In the genomic region with DNA sequence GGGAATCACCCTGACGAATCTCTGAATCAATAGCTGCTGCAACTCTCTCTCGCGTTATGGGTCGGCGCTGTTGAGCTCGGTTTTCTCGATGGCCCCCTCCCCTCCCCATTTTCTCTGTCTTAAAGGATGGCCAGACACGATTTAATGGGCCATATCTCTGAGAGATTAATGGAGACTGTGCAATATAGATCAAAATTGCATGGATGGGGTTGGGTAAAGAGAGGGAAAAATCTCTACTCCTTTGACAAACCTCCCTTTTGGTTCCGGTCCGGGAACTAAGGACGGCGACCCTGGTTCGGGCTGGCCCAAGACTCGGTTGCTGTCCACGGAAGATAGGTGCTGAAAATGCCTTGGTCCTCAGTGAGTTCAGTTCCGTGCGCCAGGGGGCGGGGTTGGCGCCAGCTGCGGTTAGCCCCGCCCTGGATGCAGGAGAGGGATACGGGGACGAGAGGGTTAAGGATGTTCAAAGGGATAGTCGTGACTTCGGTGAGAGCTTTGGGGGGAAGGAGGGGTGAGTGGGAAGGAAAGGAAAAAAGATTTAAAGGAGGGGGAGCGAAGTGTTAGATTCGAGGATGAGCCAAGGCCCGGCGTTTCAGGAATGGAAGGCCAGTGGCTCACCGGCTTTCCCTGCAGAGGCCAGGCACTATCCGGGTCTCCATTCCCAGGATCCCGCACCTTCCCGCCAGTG, we compare ENCODE assay signal across 8 cellular contexts.
DNase-seq lines count a peak whose midpoint lies in the region; ATAC-seq, FAIRE-seq and TF ChIP-seq lines count a peak whose summit lies in the region.

No MANE protein-coding gene starts in this region.

- peak overlapping the region; percentile 98 for H3K4me2 ChIP-seq in hepatocyte

- H3K36me3 ChIP-seq in WERI-Rb-1: no peaks in the 10 kb centered on the region
- H3K36me3 ChIP-seq in hepatocyte (replicated peaks; ENCODE audit: insufficient read depth, low read depth): no peaks in the 10 kb centered on the region
- no peaks in the 10 kb centered on the region for H3K36me3 ChIP-seq in suprapubic skin

- WGBS in hepatocyte (ENCODE audit: low lambda C conversion rate, missing lambda C conversion rate): 6% methylated on average over 32 of the region's 33 CpGs
- 3% methylated on average over 33 of the region's 33 CpGs for WGBS in suprapubic skin

- no peak for TF ChIP-seq EP300 in suprapubic skin (IDR thresholded peaks at IDR 0.05)

- H3K4me1 ChIP-seq in hepatocyte (ENCODE audit: insufficient read depth): peaks cover 16% of the 10 kb centered on the region
- H3K4me1 ChIP-seq in suprapubic skin: peaks cover 59% of the 10 kb centered on the region

- H3K27ac ChIP-seq in WERI-Rb-1 (no peak overlapping the region), hepatocyte (no peak overlapping the region), suprapubic skin (no peak overlapping the region)

- peaks cover 82% of the 10 kb centered on the region for H3K27me3 ChIP-seq in WERI-Rb-1 (ENCODE audit: insufficient read depth, low read depth, severe bottlenecking)
- H3K27me3 ChIP-seq in hepatocyte: peaks cover 95% of the 10 kb centered on the region
- H3K27me3 ChIP-seq in suprapubic skin: peaks cover 100% of the 10 kb centered on the region

- no peak for ATAC-seq in GM21528 (IDR thresholded peaks at IDR 0.05; ENCODE audit: low FRiP score, unreplicated experiment)

- H3K9me3 ChIP-seq in WERI-Rb-1 (ENCODE audit: severe bottlenecking) (no peaks in the 10 kb centered on the region), hepatocyte (ENCODE audit: low read depth) (no peaks in the 10 kb centered on the region), suprapubic skin (no peaks in the 10 kb centered on the region)

- TF ChIP-seq CTCF in WERI-Rb-1 (IDR thresholded peaks at IDR 0.05; ENCODE audit: low read depth, low read length) (peak; percentile 57), hepatocyte (IDR thresholded peaks at IDR 0.05; ENCODE audit: poor library complexity) (peak; percentile 24), suprapubic skin (IDR thresholded peaks at IDR 0.05) (no peak)

- no peak for TF ChIP-seq POLR2A in suprapubic skin (IDR thresholded peaks at IDR 0.05)
- no peak for TF ChIP-seq POLR2A in GM12891 (IDR thresholded peaks at IDR 0.05; ENCODE audit: low read depth, low read length)

- no peaks in the 10 kb centered on the region for H3K79me2 ChIP-seq in hepatocyte

- no peaks in the 10 kb centered on the region for H3K9me2 ChIP-seq in hepatocyte (replicated peaks; ENCODE audit: insufficient read depth)

- H4K20me1 ChIP-seq in hepatocyte (ENCODE audit: insufficient read depth, poor library complexity, severe bottlenecking): no peaks in the 10 kb centered on the region

- DNase-seq in CD1c-positive myeloid dendritic cell (ENCODE audit: extremely low spot score): peak; percentile 32
- DNase-seq in H4 (ENCODE audit: low spot score): peak; percentile 48
- DNase-seq in WERI-Rb-1: peak; percentile 42
- peak; percentile 73 for DNase-seq in hepatocyte (ENCODE audit: low spot score)
- DNase-seq in suprapubic skin (ENCODE audit: low spot score in 2 of 2): no peak
- DNase-seq in GM12891 (ENCODE audit: insufficient read length, low spot score): no peak
- no peak for DNase-seq in SKM-1 (lab: John Stamatoyannopoulos, UW; ENCODE audit: unreplicated experiment)

- no peak for FAIRE-seq in GM12891 (lab: Jason Lieb, UNC)

- H3K4me3 ChIP-seq in WERI-Rb-1 (ENCODE audit: low read depth, low read length) (peak overlapping the region; percentile 59), hepatocyte (no peak overlapping the region), suprapubic skin (peak overlapping the region; percentile 34)

- H2AFZ ChIP-seq in hepatocyte: no peak overlapping the region

TF ChIP-seq in GM12891, 5 proteins besides CTCF, POLR2A, EP300 and RAD21:
- TF ChIP-seq SPI1 (IDR thresholded peaks at IDR 0.05; ENCODE audit: low read depth, low read length) (no peak), POU2F2 (IDR thresholded peaks at IDR 0.05; ENCODE audit: low read depth, low read length) (no peak), POLR2AphosphoS5 (IDR thresholded peaks at IDR 0.05; ENCODE audit: low read depth, low read length) (no peak), PAX5 (IDR thresholded peaks at IDR 0.05; ENCODE audit: insufficient read depth, low read length, severe bottlenecking) (no peak), TAF1 (IDR thresholded peaks at IDR 0.05; ENCODE audit: low read depth, low read length) (no peak)
TF ChIP-seq in GM12891: peak in this region for 0.

Comparison
In these comparisons a context has a peak if more than half of its experiments do, and no peak if none do; other contexts are left out.
1. DNase-seq: peak in CD1c-positive myeloid dendritic cell (single experiment), H4 (single experiment), WERI-Rb-1 (single experiment) and hepatocyte (single experiment); none in suprapubic skin (0 of 2), GM12891 (single experiment) and SKM-1 (single experiment).
2. CTCF ChIP-seq: peak in WERI-Rb-1 (single experiment) and hepatocyte (single experiment); none in suprapubic skin (0 of 2).